8 cellular contexts compared by ENCODE assay signal in the genomic region with DNA sequence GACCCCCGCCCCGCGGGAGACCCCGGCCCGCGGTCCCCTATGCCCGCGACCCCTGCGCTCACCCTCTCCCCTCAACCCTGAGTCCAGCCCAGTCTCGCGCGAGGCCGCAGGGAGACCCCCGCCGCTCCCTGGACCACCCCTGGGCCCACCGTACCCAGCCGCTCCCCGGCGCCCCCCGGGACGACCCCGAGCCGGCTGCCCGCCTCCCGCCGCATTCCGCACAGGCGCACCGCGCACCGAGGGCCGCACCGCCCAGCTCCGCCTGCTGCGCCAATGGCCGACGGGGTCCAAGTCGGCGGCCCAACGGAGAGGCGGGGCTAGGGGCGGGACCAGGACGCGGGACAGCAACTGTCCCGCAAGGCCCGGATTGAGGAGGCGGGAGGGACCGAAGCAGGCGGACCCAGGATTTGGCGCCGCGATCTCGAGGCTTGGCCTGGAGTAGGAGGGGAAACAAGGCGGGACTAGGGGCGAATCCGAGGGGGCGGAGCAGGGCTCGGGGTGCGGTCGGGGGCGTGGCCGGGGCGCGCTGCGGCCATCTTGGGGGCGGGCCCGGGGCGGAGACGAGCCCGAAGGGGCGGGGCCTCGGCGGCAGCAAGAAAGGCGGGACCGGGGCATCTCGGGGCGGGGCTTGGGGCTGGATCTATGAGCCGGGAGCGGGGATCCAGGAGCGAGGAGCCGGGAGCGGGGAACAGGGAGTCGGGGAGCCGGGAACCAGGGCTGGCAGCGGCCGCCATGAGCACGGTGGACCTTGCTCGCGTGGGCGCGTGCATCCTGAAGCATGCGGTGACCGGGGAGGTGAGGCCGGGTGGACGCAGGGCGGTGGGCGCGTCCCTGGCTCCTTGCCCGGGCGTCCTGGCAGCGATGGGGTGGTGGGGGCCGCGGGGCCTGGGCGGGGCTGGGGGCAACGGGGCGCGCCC.
A peak's percentile ranks its signal among the peaks of the same experiment; 100 is the strongest.
DNase-seq lines count a peak whose midpoint lies in the region; ATAC-seq and TF ChIP-seq lines count a peak whose summit lies in the region.

Gene PRXL2B, plus strand, starts transcription at position 624 of the 917 bp plus-strand sequence. Its CDS starts 109 bp downstream, at position 733.

- peak within 1 kb of the TSS; percentile 83 for H3K27ac ChIP-seq in C4-2B

- ATAC-seq in GM19372 (IDR thresholded peaks at IDR 0.05; ENCODE audit: low read depth, unreplicated experiment) (peak; percentile 71), HG03521 (IDR thresholded peaks at IDR 0.05; ENCODE audit: unreplicated experiment) (peak; percentile 71)

- DNase-seq in NCI-H774 (lab: John Stamatoyannopoulos, UW) (peak; percentile 85), dedifferentiated amniotic fluid mesenchymal stem cell (ENCODE audit: extremely low spot score) (peak; percentile 99), left kidney (ENCODE audit: low read depth, low spot score) (peak; percentile 99)
- peak; percentile 96 to 97 for DNase-seq in activated CD4-positive, alpha-beta T cell treated with anti-CD3 and anti-CD28 coated beads, Interleukin-2, amount 50 U/mL, for 24 hours (ENCODE audit: low read depth in 1 of 2, low spot score in 1 of 2)
- peak; percentile 99 for DNase-seq in stimulated activated CD4-positive, alpha-beta T cell treated with anti-CD3 and anti-CD28 coated beads, Interleukin-1b, Interleukin-23, amount 100 ng/mL, for 48 hours

- no peak for TF ChIP-seq CTCF in C4-2B (conservative IDR thresholded peaks at IDR 0.05)

Comparison
In these comparisons a context has a peak if more than half of its experiments do, and no peak if none do; other contexts are left out.
1. Peak in every context shown above with its lines: DNase-seq, ATAC-seq and H3K27ac ChIP-seq.